Comparison of ENCODE assay signal across 14 cellular contexts in genomic region chr18:42414756-42415454, GRCh38.
DNase-seq lines count a peak whose midpoint lies in the region; FAIRE-seq and TF ChIP-seq lines count a peak whose summit lies in the region.
"Had no signal": no experiment of that assay in that cellular context is flagged by ENCODE, and none has a peak within 500 bp of the region (broad histone marks: within the 10 kb centered on the region; RNA-seq: fewer than 3 reads in every experiment).

No MANE protein-coding gene starts in this region.

- 62 to 71% (median 65%) methylated on average over 7 of the region's 7 CpGs for WGBS in small intestine, 3 donors

- peaks cover 11% of the 10 kb centered on the region for H3K9me3 Mint-ChIP-seq in activated CD4-positive, alpha-beta memory T cell treated with anti-CD3 and anti-CD28 coated beads, Interleukin-2, amount 10 ng/mL, durations not matched to agents 7 days and 5 days
- H3K9me3 Mint-ChIP-seq: activated naive CD8-positive, alpha-beta T cell treated with anti-CD3 and anti-CD28 coated beads, Interleukin-2, amount 10 ng/mL, durations not matched to agents 7 days and 5 days had no signal

- H3K27ac ChIP-seq in small intestine (ENCODE audit: low read depth in 1 of 2, low read length in 1 of 2): no peak overlapping the region

- no peak overlapping the region for H3K4me3 Mint-ChIP-seq in activated CD4-positive, alpha-beta memory T cell treated with anti-CD3 and anti-CD28 coated beads, Interleukin-2, amount 10 ng/mL, durations not matched to agents 7 days and 5 days
- H3K4me3 Mint-ChIP-seq: activated naive CD8-positive, alpha-beta T cell treated with anti-CD3 and anti-CD28 coated beads, Interleukin-2, amount 10 ng/mL, durations not matched to agents 7 days and 5 days; CD8-positive, alpha-beta T cell; effector memory CD8-positive, alpha-beta T cell; nephron had no signal

- H3K36me3 ChIP-seq in bronchial epithelial cell (ENCODE audit: control insufficient read depth, insufficient read depth, low read length): no peaks in the 10 kb centered on the region
- H3K36me3 ChIP-seq in small intestine (ENCODE audit: control insufficient read depth in 2 of 2, insufficient read depth in 2 of 2, low read length in 2 of 2): no peaks in the 10 kb centered on the region

- no peaks in the 10 kb centered on the region for H3K4me1 ChIP-seq in small intestine (ENCODE audit: control insufficient read depth in 2 of 2, insufficient read depth in 1 of 2, low read depth in 1 of 2, low read length in 1 of 2)

- TF ChIP-seq CTCF in bronchial epithelial cell (IDR thresholded peaks at IDR 0.05; ENCODE audit: insufficient read depth, low read length, severe bottlenecking): no peak

- no peaks in the 10 kb centered on the region for H3K9me3 ChIP-seq in small intestine (ENCODE audit: control insufficient read depth, low read depth)

- H3K36me3 Mint-ChIP-seq in activated CD4-positive, alpha-beta memory T cell treated with anti-CD3 and anti-CD28 coated beads, Interleukin-2, amount 10 ng/mL, durations not matched to agents 7 days and 5 days (ENCODE audit: low read depth): no peaks in the 10 kb centered on the region
- H3K36me3 Mint-ChIP-seq: activated naive CD8-positive, alpha-beta T cell treated with anti-CD3 and anti-CD28 coated beads, Interleukin-2, amount 10 ng/mL, durations not matched to agents 7 days and 5 days; CD8-positive, alpha-beta T cell had no signal

- CTCF ChIA-PET in activated CD4-positive, alpha-beta memory T cell treated with anti-CD3 and anti-CD28 coated beads, Interleukin-2, amount 10 ng/mL, durations not matched to agents 7 days and 5 days (lab: Charles Lee): no interaction called here

- no peaks in the 10 kb centered on the region for H3K27me3 Mint-ChIP-seq in activated CD4-positive, alpha-beta memory T cell treated with anti-CD3 and anti-CD28 coated beads, Interleukin-2, amount 10 ng/mL, durations not matched to agents 7 days and 5 days
- H3K27me3 Mint-ChIP-seq: activated naive CD8-positive, alpha-beta T cell treated with anti-CD3 and anti-CD28 coated beads, Interleukin-2, amount 10 ng/mL, durations not matched to agents 7 days and 5 days; effector memory CD8-positive, alpha-beta T cell had no signal

- no peak overlapping the region for H3K27ac Mint-ChIP-seq in activated CD4-positive, alpha-beta memory T cell treated with anti-CD3 and anti-CD28 coated beads, Interleukin-2, amount 10 ng/mL, durations not matched to agents 7 days and 5 days
- H3K27ac Mint-ChIP-seq: activated naive CD8-positive, alpha-beta T cell treated with anti-CD3 and anti-CD28 coated beads, Interleukin-2, amount 10 ng/mL, durations not matched to agents 7 days and 5 days; CD8-positive, alpha-beta T cell; effector memory CD8-positive, alpha-beta T cell; nephron had no signal

- FAIRE-seq in bronchial epithelial cell (lab: Jason Lieb, UNC) (no peak), small intestine (lab: Jason Lieb, UNC) (no peak)

- no peaks in the 10 kb centered on the region for H3K4me1 Mint-ChIP-seq in activated CD4-positive, alpha-beta memory T cell treated with anti-CD3 and anti-CD28 coated beads, Interleukin-2, amount 10 ng/mL, durations not matched to agents 7 days and 5 days
- H3K4me1 Mint-ChIP-seq: activated naive CD8-positive, alpha-beta T cell treated with anti-CD3 and anti-CD28 coated beads, Interleukin-2, amount 10 ng/mL, durations not matched to agents 7 days and 5 days; nephron had no signal

- POLR2A ChIA-PET in activated CD4-positive, alpha-beta memory T cell treated with anti-CD3 and anti-CD28 coated beads, Interleukin-2, amount 10 ng/mL, durations not matched to agents 7 days and 5 days (lab: Charles Lee): no interaction called here

- H3K4me3 ChIP-seq in bronchial epithelial cell (ENCODE audit: low read depth, low read length): no peak overlapping the region
- H3K4me3 ChIP-seq in small intestine (ENCODE audit: low read depth in 1 of 2, low read length in 2 of 2): no peak overlapping the region

- peak; percentile 36 for DNase-seq in HK-2 (ENCODE audit: unreplicated experiment)
- peak; percentile 73 for DNase-seq in bronchial epithelial cell (ENCODE audit: low read depth)
- DNase-seq in iris pigment epithelial cell (ENCODE audit: low read depth): peak; percentile 85
- peak; percentile 88 for DNase-seq in stromal cell of bone marrow (ENCODE audit: low read depth)
- no peak for DNase-seq in activated CD4-positive, alpha-beta memory T cell treated with anti-CD3 and anti-CD28 coated beads, Interleukin-2, amount 10 ng/mL, durations not matched to agents 7 days and 5 days
- no peak for DNase-seq in NCI-H2171 treated with DMSO at 0.1 percent for 48 hours (lab: John Stamatoyannopoulos, UW)
- no peak for DNase-seq in small intestine
- DNase-seq in HCEC 1CT: no peak
- DNase-seq: activated naive CD8-positive, alpha-beta T cell treated with anti-CD3 and anti-CD28 coated beads, Interleukin-2, amount 10 ng/mL, durations not matched to agents 7 days and 5 days; CD8-positive, alpha-beta T cell; effector memory CD8-positive, alpha-beta T cell; IMR-90; NCI-H2029 had no signal

- H3K27me3 ChIP-seq in bronchial epithelial cell (ENCODE audit: control insufficient read depth, insufficient read depth, low read length) (no peaks in the 10 kb centered on the region), small intestine (ENCODE audit: control insufficient read depth in 2 of 2, insufficient read depth in 2 of 2, low read length in 2 of 2) (no peaks in the 10 kb centered on the region)

Comparison
In these comparisons a context has a peak if more than half of its experiments do, and no peak if none do; other contexts are left out.
1. DNase-seq: peak in HK-2 (single experiment), bronchial epithelial cell (single experiment), iris pigment epithelial cell (single experiment) and stromal cell of bone marrow (single experiment); none in activated CD4-positive, alpha-beta memory T cell treated with anti-CD3 and anti-CD28 coated beads, Interleukin-2, amount 10 ng/mL, durations not matched to agents 7 days and 5 days (single experiment), NCI-H2171 treated with DMSO at 0.1 percent for 48 hours (single experiment), small intestine (single experiment) and HCEC 1CT (single experiment).